12 cellular contexts compared by ENCODE assay signal in genomic region chr15:33211409-33211808, GRCh38. TPM values are rescaled to one million over a fixed set of nuclear protein-coding genes. Genes with fewer than 3 reads are reported as not detected.
DNase-seq lines count a peak whose midpoint lies in the region; ATAC-seq, FAIRE-seq and TF ChIP-seq lines count a peak whose summit lies in the region.
"Had no signal": no experiment of that assay in that cellular context is flagged by ENCODE, and none has a peak within 500 bp of the region (broad histone marks: within the 10 kb centered on the region; RNA-seq: fewer than 3 reads in every experiment).

No MANE protein-coding gene starts in this region.

- H3K4me1 Mint-ChIP-seq in activated CD8-positive, alpha-beta T cell treated with anti-CD3 and anti-CD28 coated beads, Interleukin-2, amount 10 ng/mL, durations not matched to agents 7 days and 5 days (ENCODE audit: low read depth), result peaks cover 8% of the 10 kb centered on the region

- CTCF ChIA-PET in activated CD8-positive, alpha-beta T cell treated with anti-CD3 and anti-CD28 coated beads, Interleukin-2, amount 10 ng/mL, durations not matched to agents 7 days and 5 days (lab: Charles Lee), result no interaction called here

- FAIRE-seq in HTR-8/SVneo (lab: Jason Lieb, UNC), result no peak
- FAIRE-seq: endometrium had no signal

- H3K9me3 Mint-ChIP-seq in activated CD8-positive, alpha-beta T cell treated with anti-CD3 and anti-CD28 coated beads, Interleukin-2, amount 10 ng/mL, durations not matched to agents 7 days and 5 days (ENCODE audit: insufficient read depth), result peaks cover 12% of the 10 kb centered on the region

- H3K27ac Mint-ChIP-seq in activated CD8-positive, alpha-beta T cell treated with anti-CD3 and anti-CD28 coated beads, Interleukin-2, amount 10 ng/mL, durations not matched to agents 7 days and 5 days, result no peak overlapping the region

- no peak overlapping the region for H3K4me3 ChIP-seq in AG10803 (ENCODE audit: low read length)

- no peak overlapping the region for H3K4me3 Mint-ChIP-seq in activated CD8-positive, alpha-beta T cell treated with anti-CD3 and anti-CD28 coated beads, Interleukin-2, amount 10 ng/mL, durations not matched to agents 7 days and 5 days

- no peaks in the 10 kb centered on the region for H3K36me3 Mint-ChIP-seq in activated CD8-positive, alpha-beta T cell treated with anti-CD3 and anti-CD28 coated beads, Interleukin-2, amount 10 ng/mL, durations not matched to agents 7 days and 5 days (ENCODE audit: low read depth)

- ATAC-seq in activated CD8-positive, alpha-beta T cell treated with anti-CD3 and anti-CD28 coated beads, Interleukin-2, amount 10 ng/mL, durations not matched to agents 7 days and 5 days, result no peak

- POLR2A ChIA-PET in activated CD8-positive, alpha-beta T cell treated with anti-CD3 and anti-CD28 coated beads, Interleukin-2, amount 10 ng/mL, durations not matched to agents 7 days and 5 days (lab: Charles Lee), result no interaction called here

- DNase-seq in AG10803 (ENCODE audit: low read depth) (peak; percentile 11), LHCN-M2 (ENCODE audit: low read depth) (peak; percentile 72), RPMI8226 (peak; percentile 46), fibroblast of peridontal ligament (ENCODE audit: extremely low read depth) (peak; percentile 8), amniotic stem cell (lab: John Stamatoyannopoulos, UW) (no peak), HTR-8/SVneo (ENCODE audit: insufficient read length, low spot score) (no peak), retina (no peak)
- DNase-seq in activated CD8-positive, alpha-beta T cell treated with anti-CD3 and anti-CD28 coated beads, Interleukin-2, amount 10 ng/mL, durations not matched to agents 7 days and 5 days, result no peak
- DNase-seq: activated CD4-positive, alpha-beta T cell treated with anti-CD3 and anti-CD28 coated beads, Interleukin-2, amount 50 U/mL, for 1 hour; NK-92 treated with Interleukin-12 subunit alpha and Interleukin-12 subunit beta, amount 100 ng/mL, for 24 hours; SW 1271 had no signal

- TF ChIP-seq CTCF in AG10803 (conservative IDR thresholded peaks at IDR 0.05; ENCODE audit: low read length), result no peak

- H3K27me3 Mint-ChIP-seq in activated CD8-positive, alpha-beta T cell treated with anti-CD3 and anti-CD28 coated beads, Interleukin-2, amount 10 ng/mL, durations not matched to agents 7 days and 5 days (ENCODE audit: low read depth), result no peaks in the 10 kb centered on the region

RNA-seq across cellular contexts. Expression of gene FMN1, which starts 16.9 kb away (rescaled TPM):
- 17.9 and 21.9 TPM in 2 replicates for total RNA-seq in LHCN-M2 (2014; rRNA removed)
- polyA plus RNA-seq in LHCN-M2 (2012), result 3.8 TPM
- under 1 TPM in 1 of 2 experiments, not detected in 1; 0.05 TPM for total RNA-seq in activated CD8-positive, alpha-beta T cell treated with anti-CD3 and anti-CD28 coated beads, Interleukin-2, amount 10 ng/mL, durations not matched to agents 7 days and 5 days

Comparison
In these comparisons a context has a peak if more than half of its experiments do, and no peak if none do; other contexts are left out.
1. DNase-seq: peak in AG10803 (single experiment), LHCN-M2 (single experiment), RPMI8226 (single experiment) and fibroblast of peridontal ligament (single experiment); none in amniotic stem cell (single experiment), HTR-8/SVneo (single experiment), retina (single experiment) and activated CD8-positive, alpha-beta T cell treated with anti-CD3 and anti-CD28 coated beads, Interleukin-2, amount 10 ng/mL, durations not matched to agents 7 days and 5 days (single experiment).
2. RNA of gene FMN1, which starts 16.9 kb away (total RNA-seq): 17.9 to 21.9 TPM in LHCN-M2; 0.05 TPM in activated CD8-positive, alpha-beta T cell treated with anti-CD3 and anti-CD28 coated beads, Interleukin-2, amount 10 ng/mL, durations not matched to agents 7 days and 5 days; every median in the first group is over 10 times any median in the second.